In the genomic region with DNA sequence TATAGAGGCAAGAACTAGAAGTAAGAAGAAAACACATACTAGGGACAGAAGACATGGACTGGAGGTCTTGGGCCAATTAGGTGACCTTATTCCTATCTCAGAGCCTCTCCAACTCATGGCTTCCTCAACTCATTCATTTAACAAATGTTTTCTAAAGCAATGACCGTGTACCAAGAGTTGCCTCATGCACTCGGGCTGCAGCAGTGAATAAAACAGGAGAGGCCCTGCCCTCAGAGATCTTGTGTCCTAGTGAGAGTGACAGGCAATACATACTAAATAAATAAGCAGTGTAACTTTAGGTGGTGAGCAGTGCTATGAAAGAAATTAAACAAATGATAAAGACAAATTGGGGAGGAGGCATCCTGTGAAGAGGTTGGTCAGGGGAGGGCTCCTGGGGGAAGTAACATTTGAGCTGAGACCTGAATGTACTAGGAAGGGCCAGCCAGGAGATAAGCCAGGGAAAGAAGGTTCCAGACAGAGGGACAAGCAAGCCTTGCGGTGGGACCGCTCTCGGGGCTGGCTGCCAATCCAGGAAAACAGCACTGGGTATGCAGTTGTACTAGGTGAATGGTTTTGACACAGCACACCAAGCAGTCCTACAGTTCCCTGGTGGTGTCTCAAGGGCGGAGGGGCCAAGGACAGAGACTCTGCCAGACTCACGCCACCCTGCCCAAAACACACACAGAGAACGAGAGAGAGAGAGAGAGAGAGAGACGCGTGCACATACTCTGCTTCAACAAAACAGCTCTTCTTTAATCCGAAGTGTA, we compare ENCODE assay signal across 13 cellular contexts. TPM values are rescaled to one million over a fixed set of nuclear protein-coding genes. Genes with fewer than 3 reads are reported as not detected.
A peak's percentile ranks its signal among the peaks of the same experiment; 100 is the strongest.
DNase-seq lines count a peak whose midpoint lies in the region; ATAC-seq and TF ChIP-seq lines count a peak whose summit lies in the region.
"Had no signal": no experiment of that assay in that cellular context is flagged by ENCODE, and none has a peak within 500 bp of the region (broad histone marks: within the 10 kb centered on the region; RNA-seq: fewer than 3 reads in every experiment).

No MANE protein-coding gene starts in this region.

- no peaks in the 10 kb centered on the region for H3K9me3 ChIP-seq in mesenchymal stem cell (ENCODE audit: control insufficient read depth, low read length)
- no peaks in the 10 kb centered on the region for H3K9me3 ChIP-seq in testis
- H3K9me3 ChIP-seq: tibial artery had no signal

- no peak overlapping the region for H3K27ac Mint-ChIP-seq in HFFc6

- no peak overlapping the region for H2BK12ac ChIP-seq in mesenchymal stem cell (ENCODE audit: low read length in 2 of 2)

- no peak overlapping the region for H3K4ac ChIP-seq in mesenchymal stem cell (ENCODE audit: low read depth in 1 of 2, low read length in 2 of 2)

- H3K27me3 ChIP-seq in mesenchymal stem cell (ENCODE audit: control insufficient read depth in 1 of 2, insufficient read depth in 1 of 2, low read length in 2 of 2), result peaks cover 4 to 6% of the 10 kb centered on the region in 2 experiments
- no peaks in the 10 kb centered on the region for H3K27me3 ChIP-seq in testis
- H3K27me3 ChIP-seq: tibial artery had no signal

- H3K79me1 ChIP-seq in mesenchymal stem cell (replicated peaks; ENCODE audit: low read length, poor library complexity, severe bottlenecking), result no peaks in the 10 kb centered on the region

- peak overlapping the region in 1 of 2 experiments; percentile 74 for H3K4me3 ChIP-seq in mesenchymal stem cell (ENCODE audit: insufficient read depth in 1 of 2, low read depth in 1 of 2, low read length in 2 of 2)
- H3K4me3 ChIP-seq in testis, result no peak overlapping the region

- no peak overlapping the region for H2AFZ ChIP-seq in mesenchymal stem cell (ENCODE audit: low read depth, low read length)

- no peak overlapping the region for H3K18ac ChIP-seq in mesenchymal stem cell (ENCODE audit: low read depth in 1 of 2, low read length in 2 of 2)

- TF ChIP-seq CTCF in testis (IDR thresholded peaks at IDR 0.05) (no peak), HFFc6 (IDR thresholded peaks at IDR 0.05) (no peak)

- H3K27ac ChIP-seq in caudate nucleus (ENCODE audit: low read depth, low read length), result peak overlapping the region; percentile 68
- H3K27ac ChIP-seq in mesenchymal stem cell (ENCODE audit: low read length, poor library complexity, severe bottlenecking), result no peak overlapping the region
- H3K27ac ChIP-seq in testis, result peak overlapping the region; percentile 46 to 71

- H3K4me2 ChIP-seq in mesenchymal stem cell (ENCODE audit: low read length, poor library complexity, severe bottlenecking), result no peak overlapping the region

- no peak for ATAC-seq in activated T-cell treated with anti-CD3 and anti-CD28 coated beads, Interleukin-2, amount 50 U/mL, for 4 hours

- H3K27me3 Mint-ChIP-seq in activated T-cell treated with anti-CD3 and anti-CD28 coated beads, Interleukin-2, amount 50 U/mL, for 4 hours (ENCODE audit: low read depth), result no peaks in the 10 kb centered on the region
- H3K27me3 Mint-ChIP-seq in HFFc6 (ENCODE audit: insufficient read depth), result peaks cover 19% of the 10 kb centered on the region

- no peak overlapping the region for H2BK120ac ChIP-seq in mesenchymal stem cell (ENCODE audit: low read depth, low read length)

- no peak overlapping the region for H4K8ac ChIP-seq in mesenchymal stem cell (ENCODE audit: low read length)

- intact Hi-C loops in testis (cut with DNase I; ENCODE audit: low total_unique reads), result no loop called here

- H3K4me3 Mint-ChIP-seq in activated T-cell treated with anti-CD3 and anti-CD28 coated beads, Interleukin-2, amount 50 U/mL, for 4 hours, result peak overlapping the region; percentile 81
- H3K4me3 Mint-ChIP-seq in HFFc6, result no peak overlapping the region

- H3K9me3 Mint-ChIP-seq in activated T-cell treated with anti-CD3 and anti-CD28 coated beads, Interleukin-2, amount 50 U/mL, for 4 hours, result no peaks in the 10 kb centered on the region
- no peaks in the 10 kb centered on the region for H3K9me3 Mint-ChIP-seq in HFFc6

- H2BK5ac ChIP-seq in mesenchymal stem cell (ENCODE audit: low read depth, low read length, poor library complexity, severe bottlenecking), result no peak overlapping the region

- H3K14ac ChIP-seq in mesenchymal stem cell (ENCODE audit: low read length in 2 of 2), result no peak overlapping the region

- TF ChIP-seq POLR2A in testis (IDR thresholded peaks at IDR 0.05), result no peak

- no peak overlapping the region for H2AK5ac ChIP-seq in mesenchymal stem cell (ENCODE audit: low read length, severe bottlenecking)

- WGBS in mesenchymal stem cell, result 94% methylated on average over 7 of the region's 11 CpGs
- WGBS in testis, 2 donors, result 33 to 40% methylated on average over 11 of the region's 11 CpGs

- DNase-seq in activated T-cell treated with anti-CD3 and anti-CD28 coated beads, Interleukin-2, amount 50 U/mL, for 4 hours, result no peak
- DNase-seq in activated T-cell treated with anti-CD3 and anti-CD28 coated beads for 4 hours (no peak), caudate nucleus (lab: John Stamatoyannopoulos, UW) (peak in 14 of 61 donors; percentile 20 to 57 (median 31)), mesenchymal stem cell (no peak), testis (peak; percentile 60), HFFc6 (no peak)
- DNase-seq in stimulated activated naive CD4-positive, alpha-beta T cell (lab: John Stamatoyannopoulos, UW), result no peak
- DNase-seq in activated CD4-positive, CD25-positive, alpha-beta regulatory T cell treated with anti-CD3 and anti-CD28 coated beads, Interleukin-2, amount 50 U/mL, for 72 hours, result no peak
- DNase-seq: activated gamma-delta T cell treated with Interleukin-2 at 50 U/mL for 16 hours; NCI-H345; stimulated activated CD4-positive, alpha-beta T cell treated with anti-CD3 and anti-CD28 coated beads, Interleukin-4, amount 100 ng/mL, for 4 hours had no signal

- H3K9ac ChIP-seq in mesenchymal stem cell (ENCODE audit: low read length), result peak overlapping the region; percentile 46

- peaks cover 6% of the 10 kb centered on the region for H3K4me1 ChIP-seq in mesenchymal stem cell (ENCODE audit: control insufficient read depth, insufficient read depth, low read depth, low read length)
- H3K4me1 ChIP-seq in testis, result peaks cover 11% of the 10 kb centered on the region

- H3K36me3 Mint-ChIP-seq in activated T-cell treated with anti-CD3 and anti-CD28 coated beads, Interleukin-2, amount 50 U/mL, for 4 hours (ENCODE audit: insufficient read depth), result no peaks in the 10 kb centered on the region
- H3K36me3 Mint-ChIP-seq in HFFc6 (ENCODE audit: low read depth), result no peaks in the 10 kb centered on the region

- H3K4me1 Mint-ChIP-seq in activated T-cell treated with anti-CD3 and anti-CD28 coated beads, Interleukin-2, amount 50 U/mL, for 4 hours (ENCODE audit: low read depth), result peaks cover 39% of the 10 kb centered on the region
- peaks cover 15% of the 10 kb centered on the region for H3K4me1 Mint-ChIP-seq in HFFc6 (ENCODE audit: low read depth)

- no peak overlapping the region for H3K23ac ChIP-seq in mesenchymal stem cell (ENCODE audit: low read length in 2 of 2)

- no peak overlapping the region for H4K91ac ChIP-seq in mesenchymal stem cell (ENCODE audit: low read length)

- H3K36me3 ChIP-seq in mesenchymal stem cell (ENCODE audit: control insufficient read depth in 1 of 2, insufficient read depth in 2 of 2, low read depth in 1 of 2, low read length in 2 of 2), result no peaks in the 10 kb centered on the region
- no peaks in the 10 kb centered on the region for H3K36me3 ChIP-seq in testis (ENCODE audit: low read depth, missing control alignments)
- H3K36me3 ChIP-seq: tibial artery had no signal

- H2BK15ac ChIP-seq in mesenchymal stem cell (ENCODE audit: low read depth, poor library complexity, severe bottlenecking), result no peak overlapping the region

RNA-seq across cellular contexts. Expression of gene NINJ2, which starts 1.3 kb away (rescaled TPM):
- total RNA-seq in activated T-cell treated with anti-CD3 and anti-CD28 coated beads, Interleukin-2, amount 50 U/mL, for 4 hours, result 1 to 10 TPM; 2.6 to 3.7 (median 2.7) TPM
- 0.46 TPM for polyA plus RNA-seq in mesenchymal stem cell (2013, experiment 1 of 2)
- polyA plus RNA-seq in mesenchymal stem cell (2013, experiment 2 of 2), result 0.47 TPM
- total RNA-seq in testis, result 10 to 100 TPM in 1 of 2 donors, 1 to 10 TPM in 1; 9.2 to 17.3 TPM
- 11.2 TPM for polyA plus RNA-seq in testis (ENCODE audit: insufficient read depth, low read depth, low replicate concordance)
- total RNA-seq in HFFc6 (2021; fragmentation: NEBNext Ultra II Directional; extraction: Animal tissue kit (Norgen Biotek cat#: 25700)), result not detected
- polyA plus RNA-seq: AG04450 had no signal
